12 cellular contexts compared by ENCODE assay signal in the genomic region with DNA sequence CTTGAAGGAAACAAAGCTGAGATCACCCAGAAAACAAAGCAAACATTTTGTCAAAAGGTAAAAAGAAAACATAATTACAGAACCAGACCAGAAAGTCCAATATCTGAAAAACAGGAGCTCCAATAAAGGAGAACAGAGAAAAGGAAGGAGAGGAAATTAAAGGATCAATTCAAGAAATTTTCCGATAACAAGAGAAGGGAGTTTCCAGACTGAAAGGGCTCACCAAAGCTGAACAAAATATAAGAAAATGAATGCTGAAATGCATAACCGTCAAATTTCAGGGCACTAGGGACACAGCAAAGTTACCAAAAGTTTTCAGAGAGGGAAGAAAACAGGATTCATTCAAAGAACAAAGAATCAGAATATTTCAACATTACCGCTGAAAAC. TPM values are rescaled to one million over a fixed set of nuclear protein-coding genes. Genes with fewer than 3 reads are reported as not detected.
DNase-seq lines count a peak whose midpoint lies in the region; ATAC-seq and TF ChIP-seq lines count a peak whose summit lies in the region.
"Had no signal": no experiment of that assay in that cellular context is flagged by ENCODE, and none has a peak within 500 bp of the region (broad histone marks: within the 10 kb centered on the region; RNA-seq: fewer than 3 reads in every experiment).

No MANE protein-coding gene starts in this region.

- POLR2A ChIA-PET in activated CD4-positive, alpha-beta T cell treated with anti-CD3 and anti-CD28 coated beads for 36 hours (lab: Charles Lee) = interaction anchor here (3.4 kb wide), 1 partner anchor 16 kb away, joined by 14 read pairs; no protein-coding TSS in a partner anchor

- H3K9me3 Mint-ChIP-seq in activated CD4-positive, alpha-beta T cell treated with anti-CD3 and anti-CD28 coated beads for 36 hours (ENCODE audit: low read depth) = no peaks in the 10 kb centered on the region
- no peaks in the 10 kb centered on the region for H3K9me3 Mint-ChIP-seq in dendritic cell treated with granulocyte-macrophage colony-stimulating factor and Interleukin-4, amounts not matched to agents 40 ng/mL and 50 ng/mL, for 4 days
- H3K9me3 Mint-ChIP-seq: brain had no signal

- H3K4me3 ChIP-seq in spleen (no peak overlapping the region), H7 (ENCODE audit: insufficient read depth, low read depth, low read length) (no peak overlapping the region)
- H3K4me3 ChIP-seq: esophagus squamous epithelium, HAP-1 had no signal

- DNase-seq in activated CD4-positive, alpha-beta T cell treated with anti-CD3 and anti-CD28 coated beads for 36 hours = no peak
- DNase-seq in activated CD4-positive, alpha-beta T cell treated with anti-CD3 and anti-CD28 coated beads, Interleukin-2, amount 50 U/mL, for 48 hours = no peak
- DNase-seq in NAMALWA (ENCODE audit: low spot score) (peak; percentile 42), spleen (no peak), NOMO-1 treated with dmso at 0.1 percent for 144 hours (lab: John Stamatoyannopoulos, UW; ENCODE audit: unreplicated experiment) (no peak), H7 (no peak)
- DNase-seq: esophagus squamous epithelium, NCI-H1417 had no signal

- ATAC-seq in activated CD4-positive, alpha-beta T cell treated with anti-CD3 and anti-CD28 coated beads for 36 hours = no peak
- no peak for ATAC-seq in HG03280 (IDR thresholded peaks at IDR 0.05; ENCODE audit: unreplicated experiment)

- intact Hi-C loops in activated CD4-positive, alpha-beta T cell treated with anti-CD3 and anti-CD28 coated beads for 36 hours (cut with DNase I, micrococcal nuclease) = loop anchor here (1.0 to 10.0 kb wide), 9 partner anchors 16 to 1042 kb away; a partner anchor contains a TSS
- intact Hi-C loops in dendritic cell treated with granulocyte-macrophage colony-stimulating factor and Interleukin-4, amounts not matched to agents 40 ng/mL and 50 ng/mL, for 4 days (cut with micrococcal nuclease) = loop anchor here (1.0 kb wide), 1 partner anchor 8 kb away; no protein-coding TSS in a partner anchor
- intact Hi-C loops in spleen (cut with DNase I; ENCODE audit: low total_unique reads) = no loop called here

- WGBS in spleen, 5 donors = 28 to 47% (median 38%) methylated on average over 3 of the region's 3 CpGs

- peaks cover 6% of the 10 kb centered on the region for H3K36me3 Mint-ChIP-seq in activated CD4-positive, alpha-beta T cell treated with anti-CD3 and anti-CD28 coated beads for 36 hours (ENCODE audit: low read depth)
- peaks cover 9% of the 10 kb centered on the region for H3K36me3 Mint-ChIP-seq in dendritic cell treated with granulocyte-macrophage colony-stimulating factor and Interleukin-4, amounts not matched to agents 40 ng/mL and 50 ng/mL, for 4 days (ENCODE audit: low read depth)

- H3K4me3 Mint-ChIP-seq in activated CD4-positive, alpha-beta T cell treated with anti-CD3 and anti-CD28 coated beads for 36 hours = peak overlapping the region; percentile 65
- H3K4me3 Mint-ChIP-seq in dendritic cell treated with granulocyte-macrophage colony-stimulating factor and Interleukin-4, amounts not matched to agents 40 ng/mL and 50 ng/mL, for 4 days = peak overlapping the region; percentile 61
- H3K4me3 Mint-ChIP-seq: brain had no signal

- peak overlapping the region; percentile 64 to 91 (median 80) for H3K27ac ChIP-seq in spleen

- no peak for TF ChIP-seq CTCF in spleen (IDR thresholded peaks at IDR 0.05 in 8 of 11, conservative IDR thresholded peaks at IDR 0.05 in 3 of 11)

- peaks cover 38 to 86% (median 52%) of the 10 kb centered on the region in 6 donors for H3K4me1 ChIP-seq in spleen

- H3K27me3 ChIP-seq in spleen (replicated peaks in 1 of 7) (no peaks in the 10 kb centered on the region), H7 (ENCODE audit: control insufficient read depth, insufficient read depth, low read length) (no peaks in the 10 kb centered on the region)
- H3K27me3 ChIP-seq: esophagus squamous epithelium had no signal

- H3K27ac Mint-ChIP-seq in activated CD4-positive, alpha-beta T cell treated with anti-CD3 and anti-CD28 coated beads for 36 hours = peak overlapping the region; percentile 93
- H3K27ac Mint-ChIP-seq in dendritic cell treated with granulocyte-macrophage colony-stimulating factor and Interleukin-4, amounts not matched to agents 40 ng/mL and 50 ng/mL, for 4 days = peak overlapping the region; percentile 84

- peaks cover 63% of the 10 kb centered on the region for H3K4me1 Mint-ChIP-seq in activated CD4-positive, alpha-beta T cell treated with anti-CD3 and anti-CD28 coated beads for 36 hours
- H3K4me1 Mint-ChIP-seq in dendritic cell treated with granulocyte-macrophage colony-stimulating factor and Interleukin-4, amounts not matched to agents 40 ng/mL and 50 ng/mL, for 4 days (ENCODE audit: low read depth) = peaks cover 50% of the 10 kb centered on the region

- H3K9me3 ChIP-seq in spleen = no peaks in the 10 kb centered on the region
- H3K9me3 ChIP-seq: esophagus squamous epithelium, HAP-1 had no signal

- CTCF ChIA-PET in activated CD4-positive, alpha-beta T cell treated with anti-CD3 and anti-CD28 coated beads for 36 hours (lab: Charles Lee) = interaction anchor here (0.6 to 2.1 kb wide), 3 partner anchors 10 to 541 kb away, joined by 3 to 15 read pairs (median 4); a partner anchor contains a TSS

- TF ChIP-seq POLR2A in spleen (IDR thresholded peaks at IDR 0.05) = no peak

- H3K36me3 ChIP-seq in spleen (no peaks in the 10 kb centered on the region), H7 (replicated peaks; ENCODE audit: control insufficient read depth, insufficient read depth, low read length) (no peaks in the 10 kb centered on the region)
- H3K36me3 ChIP-seq: esophagus squamous epithelium, HAP-1 had no signal

- H3K27me3 Mint-ChIP-seq in activated CD4-positive, alpha-beta T cell treated with anti-CD3 and anti-CD28 coated beads for 36 hours = no peaks in the 10 kb centered on the region
- no peaks in the 10 kb centered on the region for H3K27me3 Mint-ChIP-seq in dendritic cell treated with granulocyte-macrophage colony-stimulating factor and Interleukin-4, amounts not matched to agents 40 ng/mL and 50 ng/mL, for 4 days
- H3K27me3 Mint-ChIP-seq: brain had no signal

RNA-seq across cellular contexts. Expression of a gene that starts 23.9 kb away (rescaled TPM):
- total RNA-seq in activated CD4-positive, alpha-beta T cell treated with anti-CD3 and anti-CD28 coated beads for 36 hours = 10 to 100 TPM; 56.2 to 66.9 TPM
- 10 to 100 TPM; 49.4 to 75.5 (median 64.2) TPM for total RNA-seq in spleen
- 10 to 100 TPM; 14.6 to 44.3 (median 19.2) TPM for polyA plus RNA-seq in spleen
- 42.2 and 50.4 TPM in 2 replicates for total RNA-seq in H7 (2014; rRNA removed; shearing (Covaris generic))
